Comparison of ENCODE assay signal across 20 cellular contexts in genomic region chr17:78005452-78006171, GRCh38.
"Had no signal": no experiment of that assay in that cellular context is flagged by ENCODE, and none has a peak within 500 bp of the region (broad histone marks: within the 10 kb centered on the region; RNA-seq: fewer than 3 reads in every experiment).

No MANE protein-coding gene starts in this region.

- H3K4me3 ChIP-seq: heart right ventricle, mucosa of descending colon, SJSA1, upper lobe of right lung had no signal

- H3K9me3 ChIP-seq: heart right ventricle, mucosa of descending colon, SJSA1, upper lobe of right lung had no signal

- FAIRE-seq: endometrium, keratinocyte, small intestine had no signal

- H3K27me3 ChIP-seq: heart right ventricle, SJSA1, upper lobe of right lung had no signal

- H3K27ac ChIP-seq: heart right ventricle, SJSA1, upper lobe of right lung had no signal

- ATAC-seq: heart right ventricle; left colon; mucosa of descending colon; sciatic nerve; stimulated activated naive B cell treated with anti-CD40 and anti-IgM and Interleukin-4, amounts not matched to agents 10 μg/mL and 1 μg/mL and 100 μg/mL, for 72 hours; upper lobe of right lung had no signal

- H3K9me3 Mint-ChIP-seq: neural crest cell; stimulated activated naive B cell treated with anti-CD40 and anti-IgM and Interleukin-4, amounts not matched to agents 10 μg/mL and 1 μg/mL and 100 μg/mL, for 72 hours had no signal

- H3K27me3 Mint-ChIP-seq: stimulated activated naive B cell treated with anti-CD40 and anti-IgM and Interleukin-4, amounts not matched to agents 10 μg/mL and 1 μg/mL and 100 μg/mL, for 72 hours had no signal

- DNase-seq: activated CD4-positive, alpha-beta T cell treated with anti-CD3 and anti-CD28 coated beads for 1 hour; activated CD4-positive, alpha-beta T cell treated with anti-CD3 and anti-CD28 coated beads, Interleukin-2, amount 50 U/mL, for 4 hours; amniotic stem cell; erythroblast; foreskin fibroblast; heart right ventricle; left colon; mesendoderm; mucosa of descending colon; posterior cingulate gyrus; small intestine; stimulated activated CD4-positive, alpha-beta T cell treated with anti-CD3 and anti-CD28 coated beads, Interleukin-2, amount 100 ng/mL, for 24 hours; stimulated activated naive B cell treated with anti-CD40 and anti-IgM and Interleukin-4, amounts not matched to agents 10 μg/mL and 1 μg/mL and 100 μg/mL, for 72 hours; T-helper 9 cell; upper lobe of right lung had no signal

- H3K27ac Mint-ChIP-seq: stimulated activated naive B cell treated with anti-CD40 and anti-IgM and Interleukin-4, amounts not matched to agents 10 μg/mL and 1 μg/mL and 100 μg/mL, for 72 hours had no signal

- H3K4me3 Mint-ChIP-seq: neural crest cell; stimulated activated naive B cell treated with anti-CD40 and anti-IgM and Interleukin-4, amounts not matched to agents 10 μg/mL and 1 μg/mL and 100 μg/mL, for 72 hours had no signal
